Comparison of ENCODE assay signal across 17 cellular contexts in genomic region chr5:110161162-110161561, GRCh38.
DNase-seq lines count a peak whose midpoint lies in the region; ATAC-seq and TF ChIP-seq lines count a peak whose summit lies in the region.
"Had no signal": no experiment of that assay in that cellular context is flagged by ENCODE, and none has a peak within 500 bp of the region (broad histone marks: within the 10 kb centered on the region; RNA-seq: fewer than 3 reads in every experiment).

No MANE protein-coding gene starts in this region.

- H3K27me3 Mint-ChIP-seq in nephron progenitor cell (ENCODE audit: low read depth, poor library complexity): no peaks in the 10 kb centered on the region
- H3K27me3 Mint-ChIP-seq in activated T-cell treated with anti-CD3 and anti-CD28 coated beads, Interleukin-2, amount 50 U/mL, for 4 hours (ENCODE audit: low read depth): no peaks in the 10 kb centered on the region
- H3K27me3 Mint-ChIP-seq: B cell had no signal

- H3K4me3 ChIP-seq in SK-N-SH (ENCODE audit: low read depth in 2 of 2, low read length in 1 of 2): no peak overlapping the region
- H3K4me3 ChIP-seq in mammary epithelial cell (replicated peaks in 1 of 3; ENCODE audit: insufficient read depth in 1 of 3, low read depth in 2 of 3, low read length in 3 of 3): no peak overlapping the region
- H3K4me3 ChIP-seq in lower lobe of right lung: no peak overlapping the region
- H3K4me3 ChIP-seq: K562 had no signal

- H3K4me2 ChIP-seq in SK-N-SH (no peak overlapping the region), mammary epithelial cell (ENCODE audit: insufficient read depth, low read depth, low read length) (peak overlapping the region; percentile 53)

- TF ChIP-seq RAD21 in SK-N-SH (IDR thresholded peaks at IDR 0.05; ENCODE audit: low read length): no peak

- no TSS peak for BruUV-seq in mammary epithelial cell (replicated peaks; lab: Mats Ljungman, UMichigan)

- ATAC-seq in SK-N-SH treated with all-trans-retinoic acid at 6 μM for 48 hours: peak; percentile 51; the same call in 2 of the 3 replicates
- ATAC-seq in activated T-cell treated with anti-CD3 and anti-CD28 coated beads, Interleukin-2, amount 50 U/mL, for 4 hours: no peak
- ATAC-seq in lower lobe of right lung: no peak
- no peak for ATAC-seq in GM19351 (IDR thresholded peaks at IDR 0.05; ENCODE audit: unreplicated experiment)
- ATAC-seq: K562, Right ventricle myocardium inferior had no signal

- DNase-seq in SK-N-SH (no peak), mammary epithelial cell (peak; percentile 16), nephron progenitor cell (no peak), lower lobe of right lung (no peak), NCI-H82 treated with DMSO at 0.1 percent for 48 hours (lab: John Stamatoyannopoulos, UW; ENCODE audit: unreplicated experiment) (no peak)
- DNase-seq in activated T-cell treated with anti-CD3 and anti-CD28 coated beads, Interleukin-2, amount 50 U/mL, for 4 hours: no peak
- DNase-seq: COR-L47, DMS 273 treated with DMSO at 0.1 percent for 48 hours, GF-D8, NCI-H1694 treated with DMSO at 0.1 percent for 48 hours, NCI-H345, NCI-H524 treated with DMSO at 0.1 percent for 48 hours had no signal

- H3K79me2 ChIP-seq in SK-N-SH (ENCODE audit: insufficient read depth) (no peaks in the 10 kb centered on the region), mammary epithelial cell (ENCODE audit: insufficient read depth, low read length) (no peaks in the 10 kb centered on the region)

- POLR2A ChIA-PET in SK-N-SH (lab: Yijun Ruan, JAX): no interaction called here

- no peaks in the 10 kb centered on the region for H3K36me3 Mint-ChIP-seq in nephron progenitor cell (ENCODE audit: low read depth)
- H3K36me3 Mint-ChIP-seq in activated T-cell treated with anti-CD3 and anti-CD28 coated beads, Interleukin-2, amount 50 U/mL, for 4 hours (ENCODE audit: insufficient read depth): no peaks in the 10 kb centered on the region

- WGBS in SK-N-SH (ENCODE audit: low lambda C conversion rate): 79% methylated on average over 2 of the region's 2 CpGs
- WGBS in mammary epithelial cell (ENCODE audit: low coverage, missing lambda C conversion rate): 33% methylated on average over 2 of the region's 2 CpGs

- TF ChIP-seq EP300 in SK-N-SH (IDR thresholded peaks at IDR 0.05; ENCODE audit: borderline replicate concordance in 1 of 2, low read depth in 1 of 2, low read length in 1 of 2): no peak

- H3K9ac ChIP-seq in SK-N-SH (no peak overlapping the region), mammary epithelial cell (ENCODE audit: insufficient read depth, low read length) (no peak overlapping the region)

- H3F3A ChIP-seq in SK-N-SH (replicated peaks; ENCODE audit: insufficient read depth): peaks cover 4% of the 10 kb centered on the region

- in situ Hi-C loops in mammary epithelial cell (cut with MboI; ENCODE audit: low sequenced_read_pairs in 2 of 2): no loop called here

- peak overlapping the region; percentile 18 for H3K27ac Mint-ChIP-seq in nephron progenitor cell
- H3K27ac Mint-ChIP-seq: B cell had no signal

- no peak for TF ChIP-seq CTCF in SK-N-SH (IDR thresholded peaks at IDR 0.05)
- no peak for TF ChIP-seq CTCF in mammary epithelial cell (conservative IDR thresholded peaks at IDR 0.05 in 1 of 2, IDR thresholded peaks at IDR 0.05 in 1 of 2; ENCODE audit: extremely low read depth in 1 of 2, insufficient read depth in 1 of 2, low read depth in 1 of 2, low read length in 2 of 2)
- no peak for TF ChIP-seq CTCF in nephron progenitor cell (IDR thresholded peaks at IDR 0.05)
- TF ChIP-seq CTCF in lower lobe of right lung (IDR thresholded peaks at IDR 0.05): no peak

- no peaks in the 10 kb centered on the region for H3K9me3 Mint-ChIP-seq in nephron progenitor cell
- no peaks in the 10 kb centered on the region for H3K9me3 Mint-ChIP-seq in activated T-cell treated with anti-CD3 and anti-CD28 coated beads, Interleukin-2, amount 50 U/mL, for 4 hours

- dilution Hi-C loops in mammary epithelial cell (cut with HindIII; ENCODE audit: low sequenced_read_pairs): no loop called here

- H3K4me1 Mint-ChIP-seq in nephron progenitor cell: peaks cover 7% of the 10 kb centered on the region
- H3K4me1 Mint-ChIP-seq in activated T-cell treated with anti-CD3 and anti-CD28 coated beads, Interleukin-2, amount 50 U/mL, for 4 hours (ENCODE audit: low read depth): no peaks in the 10 kb centered on the region
- H3K4me1 Mint-ChIP-seq: B cell had no signal

- CTCF ChIA-PET in SK-N-SH (lab: Yijun Ruan, JAX): no interaction called here
- CTCF ChIA-PET in mammary epithelial cell (lab: Charles Lee; ENCODE audit: low non-redundant PET): no interaction called here

- no peaks in the 10 kb centered on the region for H3K9me2 ChIP-seq in SK-N-SH

- H2AFZ ChIP-seq in SK-N-SH (ENCODE audit: low read depth): no peak overlapping the region; the same call in 1 of the 2 replicates
- no peak overlapping the region for H2AFZ ChIP-seq in mammary epithelial cell (ENCODE audit: low read depth, low read length)

- H3K27ac ChIP-seq in SK-N-SH (ENCODE audit: low read depth in 2 of 2, low read length in 1 of 2): no peak overlapping the region
- H3K27ac ChIP-seq in mammary epithelial cell (ENCODE audit: insufficient read depth, low read depth, low read length): no peak overlapping the region
- no peak overlapping the region for H3K27ac ChIP-seq in lower lobe of right lung

- no peaks in the 10 kb centered on the region for H3K27me3 ChIP-seq in SK-N-SH (ENCODE audit: insufficient read depth)
- no peaks in the 10 kb centered on the region for H3K27me3 ChIP-seq in mammary epithelial cell (ENCODE audit: insufficient read depth, low read length)
- H3K27me3 ChIP-seq in lower lobe of right lung (ENCODE audit: low read depth): no peaks in the 10 kb centered on the region

- H3K36me3 ChIP-seq in SK-N-SH (replicated peaks in 1 of 2; ENCODE audit: control insufficient read depth in 1 of 2, insufficient read depth in 2 of 2, low read length in 1 of 2) (no peaks in the 10 kb centered on the region), mammary epithelial cell (ENCODE audit: insufficient read depth, low read length) (no peaks in the 10 kb centered on the region), lower lobe of right lung (no peaks in the 10 kb centered on the region)

- no peaks in the 10 kb centered on the region for H3K9me3 ChIP-seq in SK-N-SH
- H3K9me3 ChIP-seq in mammary epithelial cell (replicated peaks; ENCODE audit: insufficient read depth, low read length): no peaks in the 10 kb centered on the region
- no peaks in the 10 kb centered on the region for H3K9me3 ChIP-seq in lower lobe of right lung

- no peak overlapping the region for H3K4me3 Mint-ChIP-seq in nephron progenitor cell
- H3K4me3 Mint-ChIP-seq in activated T-cell treated with anti-CD3 and anti-CD28 coated beads, Interleukin-2, amount 50 U/mL, for 4 hours: no peak overlapping the region
- H3K4me3 Mint-ChIP-seq: B cell had no signal

- intact Hi-C loops in mammary epithelial cell (cut with micrococcal nuclease): no loop called here
- intact Hi-C loops in lower lobe of right lung (cut with DNase I): no loop called here

- no peaks in the 10 kb centered on the region for H4K20me1 ChIP-seq in SK-N-SH (ENCODE audit: insufficient read depth)
- no peaks in the 10 kb centered on the region for H4K20me1 ChIP-seq in mammary epithelial cell (ENCODE audit: insufficient read depth, low read length)

- no peaks in the 10 kb centered on the region for H3K4me1 ChIP-seq in SK-N-SH (ENCODE audit: control insufficient read depth in 1 of 2, insufficient read depth in 2 of 2, low read depth in 1 of 2, low read length in 1 of 2)
- H3K4me1 ChIP-seq in mammary epithelial cell (ENCODE audit: insufficient read depth, low read length): peaks cover 21% of the 10 kb centered on the region
- no peaks in the 10 kb centered on the region for H3K4me1 ChIP-seq in lower lobe of right lung

TF ChIP-seq in SK-N-SH treated with all-trans-retinoic acid at 6 μM for 48 hours, 23 proteins besides CTCF, POLR2A, EP300 and RAD21:
- no peak for TF ChIP-seq PPARA (CRISPR knock-in tag; IDR thresholded peaks at IDR 0.05; ENCODE audit: borderline replicate concordance)
- TF ChIP-seq ZNF565 (CRISPR knock-in tag; conservative IDR thresholded peaks at IDR 0.05; ENCODE audit: low read depth): no peak
- no peak for TF ChIP-seq GLIS3 (CRISPR knock-in tag; IDR thresholded peaks at IDR 0.05)

TF ChIP-seq in SK-N-SH, 30 proteins besides CTCF, POLR2A, EP300 and RAD21:
- TF ChIP-seq MEF2A (IDR thresholded peaks at IDR 0.05; ENCODE audit: borderline replicate concordance, low read depth) (no peak), USF1 (IDR thresholded peaks at IDR 0.05; ENCODE audit: borderline replicate concordance, low read depth) (no peak), RXRA (IDR thresholded peaks at IDR 0.05; ENCODE audit: borderline replicate concordance, low read depth) (no peak)
